4 cellular contexts compared by ENCODE assay signal in the genomic region with DNA sequence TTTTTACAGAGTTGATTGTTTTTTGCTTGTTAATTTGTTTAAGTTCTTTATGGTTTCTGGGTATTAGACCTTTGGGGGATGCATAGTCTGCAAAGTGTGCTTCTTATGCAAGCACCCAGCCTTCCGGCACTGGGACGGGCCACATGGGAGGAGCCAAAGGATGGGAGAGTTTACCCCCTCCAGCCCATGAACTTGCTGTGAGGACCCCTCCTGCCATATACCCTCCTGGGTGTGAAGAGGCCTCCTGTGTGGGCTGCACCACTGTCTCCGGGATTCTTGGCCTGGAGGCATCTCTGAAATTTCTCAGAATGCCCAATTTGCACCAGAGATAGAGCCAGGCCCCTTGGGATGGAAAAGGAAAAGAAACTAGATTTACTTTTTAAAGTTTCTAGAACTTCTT.
"Had no signal": no experiment of that assay in that cellular context is flagged by ENCODE, and none has a peak within 500 bp of the region (broad histone marks: within the 10 kb centered on the region; RNA-seq: fewer than 3 reads in every experiment).

No MANE protein-coding gene starts in this region.

- DNase-seq: IMR-90, KBM-7 had no signal

- H3K27ac ChIP-seq: HL-60 had no signal

- H3K4me3 ChIP-seq: K562 had no signal
